Comparison of ENCODE assay signal across 20 cellular contexts in the genomic region with DNA sequence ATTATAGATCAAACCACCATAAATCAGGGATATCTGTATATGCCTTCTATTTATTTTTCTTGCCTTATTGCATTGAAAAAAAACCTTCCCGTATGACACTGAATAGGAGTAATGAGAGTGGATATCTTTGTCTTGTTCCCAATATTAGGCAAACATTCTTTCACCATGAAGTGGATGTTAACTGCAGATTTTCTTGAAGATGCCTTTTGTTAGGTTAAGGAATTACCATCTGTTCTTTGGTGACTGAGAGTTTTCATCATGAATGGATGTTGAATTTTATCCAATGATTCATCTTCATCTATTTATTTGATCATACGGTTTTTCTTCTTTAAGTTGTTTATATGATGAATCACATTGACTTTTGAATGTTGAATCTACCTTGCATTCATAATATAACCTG. TPM values are rescaled to one million over a fixed set of nuclear protein-coding genes. Genes with fewer than 3 reads are reported as not detected.
"Had no signal": no experiment of that assay in that cellular context is flagged by ENCODE, and none has a peak within 500 bp of the region (broad histone marks: within the 10 kb centered on the region; RNA-seq: fewer than 3 reads in every experiment).

No MANE protein-coding gene starts in this region.

- H3K27ac ChIP-seq: esophagus muscularis mucosa, gastroesophageal sphincter, pancreas, uterus had no signal

- H3K36me3 ChIP-seq: esophagus muscularis mucosa, gastroesophageal sphincter, pancreas, uterus had no signal

- H3K4me3 ChIP-seq: esophagus muscularis mucosa, gastroesophageal sphincter, lung, pancreas, uterus had no signal

- H3K4me1 ChIP-seq: esophagus muscularis mucosa, gastroesophageal sphincter, pancreas, uterus had no signal

- ATAC-seq: gastroesophageal sphincter, left cardiac atrium, left ventricle myocardium superior, pancreas, right cardiac atrium had no signal

- H3K27me3 ChIP-seq: esophagus muscularis mucosa, gastroesophageal sphincter, pancreas, uterus had no signal

- H3K9me3 ChIP-seq: esophagus muscularis mucosa, gastroesophageal sphincter, pancreas, uterus had no signal

- DNase-seq: cortex of kidney; effector memory CD4-positive, alpha-beta T cell; glutamatergic neuron; immature natural killer cell; kidney; left cardiac atrium; left ventricle myocardium superior; mesendoderm; naive B cell; occipital lobe; pancreas; right cardiac atrium; small intestine; stimulated activated CD4-positive, alpha-beta T cell treated with anti-CD3 and anti-CD28 coated beads, Interleukin-12 subunit alpha, Interleukin-12 subunit beta, amount 100 ng/mL, for 4 hours; stimulated activated naive CD4-positive, alpha-beta T cell; uterus had no signal

RNA-seq across cellular contexts. Expression of gene MECOM, which starts 47.1 kb away (rescaled TPM):
- polyA plus RNA-seq: immature natural killer cell had no signal

RNA-seq across cellular contexts. Expression of gene TERC, which starts 54.2 kb away (rescaled TPM):
- polyA plus RNA-seq: pancreas, right cardiac atrium, thymus had no signal
